1 cellular context compared by ENCODE assay signal in the genomic region with DNA sequence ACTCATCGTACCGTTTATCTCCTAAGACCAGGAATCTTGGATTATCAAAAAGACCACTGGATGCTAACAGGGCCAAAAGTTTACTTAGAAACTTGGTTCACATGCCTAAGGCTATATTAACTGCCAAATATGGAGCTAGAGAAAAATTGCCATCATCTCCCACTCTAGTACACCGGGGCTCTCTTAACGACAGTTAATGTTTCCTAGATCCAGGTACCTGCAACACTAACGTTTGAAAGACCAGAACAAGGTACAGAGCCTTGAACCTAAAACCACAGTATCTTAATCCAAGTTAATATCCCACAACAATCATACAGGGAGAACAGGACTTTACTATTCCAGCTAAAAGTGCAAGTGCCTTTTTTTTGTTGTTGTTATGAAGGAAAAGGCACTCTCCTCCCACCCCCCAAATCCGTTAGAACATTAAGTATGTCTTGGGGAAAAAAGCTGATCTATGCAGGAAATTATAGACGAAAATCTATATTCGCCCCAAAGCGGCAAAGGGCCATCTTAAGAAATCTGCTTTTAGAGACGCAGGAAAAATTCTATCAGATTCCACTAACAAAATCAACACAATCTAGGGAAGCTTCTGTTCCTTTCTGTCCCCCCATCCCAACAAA.
TF ChIP-seq lines count a peak whose summit lies in the region.

No MANE protein-coding gene starts in this region.

TF ChIP-seq in GM12878, 131 proteins besides CTCF, POLR2A, EP300 and RAD21:
- TF ChIP-seq PAX8 (IDR thresholded peaks at IDR 0.05), result 0 out of 2 replicates have a peak, but pooled peaks have one; percentile 61
- TF ChIP-seq, protein P1, sequence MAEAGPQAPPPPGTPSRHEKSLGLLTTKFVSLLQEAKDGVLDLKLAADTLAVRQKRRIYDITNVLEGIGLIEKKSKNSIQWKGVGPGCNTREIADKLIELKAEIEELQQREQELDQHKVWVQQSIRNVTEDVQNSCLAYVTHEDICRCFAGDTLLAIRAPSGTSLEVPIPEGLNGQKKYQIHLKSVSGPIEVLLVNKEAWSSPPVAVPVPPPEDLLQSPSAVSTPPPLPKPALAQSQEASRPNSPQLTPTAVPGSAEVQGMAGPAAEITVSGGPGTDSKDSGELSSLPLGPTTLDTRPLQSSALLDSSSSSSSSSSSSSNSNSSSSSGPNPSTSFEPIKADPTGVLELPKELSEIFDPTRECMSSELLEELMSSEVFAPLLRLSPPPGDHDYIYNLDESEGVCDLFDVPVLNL (IDR thresholded peaks at IDR 0.05; ENCODE audit: low read depth, low read length), result no peak
- TF ChIP-seq SRF (IDR thresholded peaks at IDR 0.05; ENCODE audit: low read depth in 2 of 2, low read length in 2 of 2), result peak in 1 of 2 experiments; percentile 69; a peak in 2 of 4 replicates
- TF ChIP-seq, protein P2, sequence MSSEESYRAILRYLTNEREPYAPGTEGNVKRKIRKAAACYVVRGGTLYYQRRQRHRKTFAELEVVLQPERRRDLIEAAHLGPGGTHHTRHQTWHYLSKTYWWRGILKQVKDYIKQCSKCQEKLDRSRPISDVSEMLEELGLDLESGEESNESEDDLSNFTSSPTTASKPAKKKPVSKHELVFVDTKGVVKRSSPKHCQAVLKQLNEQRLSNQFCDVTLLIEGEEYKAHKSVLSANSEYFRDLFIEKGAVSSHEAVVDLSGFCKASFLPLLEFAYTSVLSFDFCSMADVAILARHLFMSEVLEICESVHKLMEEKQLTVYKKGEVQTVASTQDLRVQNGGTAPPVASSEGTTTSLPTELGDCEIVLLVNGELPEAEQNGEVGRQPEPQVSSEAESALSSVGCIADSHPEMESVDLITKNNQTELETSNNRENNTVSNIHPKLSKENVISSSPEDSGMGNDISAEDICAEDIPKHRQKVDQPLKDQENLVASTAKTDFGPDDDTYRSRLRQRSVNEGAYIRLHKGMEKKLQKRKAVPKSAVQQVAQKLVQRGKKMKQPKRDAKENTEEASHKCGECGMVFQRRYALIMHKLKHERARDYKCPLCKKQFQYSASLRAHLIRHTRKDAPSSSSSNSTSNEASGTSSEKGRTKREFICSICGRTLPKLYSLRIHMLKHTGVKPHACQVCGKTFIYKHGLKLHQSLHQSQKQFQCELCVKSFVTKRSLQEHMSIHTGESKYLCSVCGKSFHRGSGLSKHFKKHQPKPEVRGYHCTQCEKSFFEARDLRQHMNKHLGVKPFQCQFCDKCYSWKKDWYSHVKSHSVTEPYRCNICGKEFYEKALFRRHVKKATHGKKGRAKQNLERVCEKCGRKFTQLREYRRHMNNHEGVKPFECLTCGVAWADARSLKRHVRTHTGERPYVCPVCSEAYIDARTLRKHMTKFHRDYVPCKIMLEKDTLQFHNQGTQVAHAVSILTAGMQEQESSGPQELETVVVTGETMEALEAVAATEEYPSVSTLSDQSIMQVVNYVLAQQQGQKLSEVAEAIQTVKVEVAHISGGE (CRISPR knock-in tag; IDR thresholded peaks at IDR 0.05), result no peak
- peak; percentile 65; the same call in 1 of the 2 replicates for TF ChIP-seq WRNIP1 (IDR thresholded peaks at IDR 0.05; ENCODE audit: borderline replicate concordance, low read depth, low read length)
- TF ChIP-seq KDM1A (IDR thresholded peaks at IDR 0.05; ENCODE audit: borderline replicate concordance), result no peak
